ENCODE assay signal across 1 cellular context in the genomic region with DNA sequence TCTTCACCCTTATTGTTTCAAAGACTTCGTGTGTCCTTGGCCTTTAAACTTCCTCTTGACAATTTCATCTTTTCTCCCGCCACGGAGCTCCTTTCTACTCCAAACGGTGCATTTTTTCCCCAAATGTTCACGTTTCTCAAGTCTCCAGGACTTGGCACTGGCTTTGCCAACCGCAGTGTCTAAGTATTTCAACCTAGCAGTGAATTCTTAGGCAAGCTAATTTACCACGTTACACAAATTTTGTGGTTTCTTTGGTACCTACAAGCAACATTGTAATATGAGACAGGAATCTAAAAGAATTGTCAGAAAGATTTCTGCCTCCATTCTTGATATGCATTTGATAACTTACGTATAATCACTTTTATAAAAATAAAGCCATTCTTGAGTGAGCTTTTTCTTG.
TF ChIP-seq lines count a peak whose summit lies in the region.

No MANE protein-coding gene starts in this region.

TF ChIP-seq in H1, 55 proteins besides CTCF, POLR2A, EP300 and RAD21:
- TF ChIP-seq CBX8 (IDR thresholded peaks at IDR 0.05; ENCODE audit: borderline replicate concordance, low read depth, low read length): 0 out of 2 replicates have a peak, but pooled peaks have one; percentile 31
- no peak for TF ChIP-seq CTBP2 (IDR thresholded peaks at IDR 0.05; ENCODE audit: borderline replicate concordance, insufficient read depth, insufficient read length, low read length)
- TF ChIP-seq POLR2AphosphoS5 (IDR thresholded peaks at IDR 0.05; ENCODE audit: low read depth, low read length): no peak
- TF ChIP-seq RNF2 (IDR thresholded peaks at IDR 0.05; ENCODE audit: borderline replicate concordance, low read depth, low read length, missing control alignments, poor library complexity, severe bottlenecking): peak; percentile 14
- no peak for TF ChIP-seq SAP30 (IDR thresholded peaks at IDR 0.05; ENCODE audit: insufficient read depth, insufficient replicate concordance, low read length)
- TF ChIP-seq BRCA1 (IDR thresholded peaks at IDR 0.05; ENCODE audit: low read depth, low read length): no peak
- no peak for TF ChIP-seq MAFK (IDR thresholded peaks at IDR 0.05; ENCODE audit: low read depth, low read length)
- no peak for TF ChIP-seq GABPA (IDR thresholded peaks at IDR 0.05; ENCODE audit: borderline replicate concordance, insufficient read depth, low read length)
- no peak for TF ChIP-seq POU5F1 (IDR thresholded peaks at IDR 0.05; ENCODE audit: low read depth, low read length)
- TF ChIP-seq HDAC2 (IDR thresholded peaks at IDR 0.05; ENCODE audit: borderline replicate concordance in 1 of 2, low read depth in 2 of 2, low read length in 2 of 2): no peak
- TF ChIP-seq PHF8 (conservative IDR thresholded peaks at IDR 0.05; ENCODE audit: low read depth, low read length): no peak
- no peak for TF ChIP-seq SP2 (IDR thresholded peaks at IDR 0.05; ENCODE audit: low read length)
